Comparison of ENCODE assay signal across 9 cellular contexts in genomic region chr20:31669876-31670275, GRCh38. TPM values are rescaled to one million over a fixed set of nuclear protein-coding genes. Genes with fewer than 3 reads are reported as not detected.
DNase-seq lines count a peak whose midpoint lies in the region; ATAC-seq and TF ChIP-seq lines count a peak whose summit lies in the region.
"Had no signal": no experiment of that assay in that cellular context is flagged by ENCODE, and none has a peak within 500 bp of the region (broad histone marks: within the 10 kb centered on the region; RNA-seq: fewer than 3 reads in every experiment).

No MANE protein-coding gene starts in this region.

- H3K27me3 Mint-ChIP-seq in activated T-cell treated with anti-CD3 and anti-CD28 coated beads, Interleukin-2, amount 50 U/mL, for 24 hours, result no peaks in the 10 kb centered on the region

- in situ Hi-C loops in transverse colon (cut with MboI; ENCODE audit: low pct_ligation_motif_present in 1 of 4, low pct_unique_long_range_greater_than_20kb in 1 of 4, low sequenced_read_pairs in 3 of 4), result no loop called here

- 49 to 58% methylated on average over 3 of the region's 3 CpGs for WGBS in transverse colon (ENCODE audit: low coverage in 1 of 2), 2 donors

- TF ChIP-seq POLR2A in transverse colon (IDR thresholded peaks at IDR 0.05), result no peak

- no peaks in the 10 kb centered on the region for H3K36me3 ChIP-seq in colonic mucosa
- peaks cover 6 to 12% of the 10 kb centered on the region in 2 donors for H3K36me3 ChIP-seq in muscle layer of duodenum (ENCODE audit: control insufficient read depth in 1 of 2, insufficient read depth in 2 of 2, low read length in 2 of 2)
- H3K36me3 ChIP-seq in transverse colon, result peaks cover 0 to 7% (median 0%) of the 10 kb centered on the region in 4 donors

- H3K4me1 ChIP-seq in colonic mucosa (peaks cover 32% of the 10 kb centered on the region), muscle layer of duodenum (ENCODE audit: control insufficient read depth in 1 of 2, insufficient read depth in 2 of 2, low read length in 2 of 2) (peaks cover 18 to 55% of the 10 kb centered on the region in 2 donors), transverse colon (peaks cover 46 to 91% (median 51%) of the 10 kb centered on the region in 4 donors)

- intact Hi-C loops in colonic mucosa (cut with DNase I), result no loop called here
- intact Hi-C loops in transverse colon (cut with DNase I; ENCODE audit: low total_unique reads), result no loop called here

- no peak overlapping the region for H3K4me3 Mint-ChIP-seq in activated T-cell treated with anti-CD3 and anti-CD28 coated beads, Interleukin-2, amount 50 U/mL, for 24 hours

- H3K9ac ChIP-seq in colonic mucosa (ENCODE audit: low read depth in 2 of 2, low read length in 2 of 2), result peak overlapping the region in 1 of 2 donors; percentile 64

- H3K4me3 ChIP-seq in colonic mucosa (no peak overlapping the region), muscle layer of duodenum (ENCODE audit: low read depth in 1 of 2, low read length in 2 of 2) (no peak overlapping the region), transverse colon (no peak overlapping the region)

- ATAC-seq in GM21423 (IDR thresholded peaks at IDR 0.05; ENCODE audit: unreplicated experiment) (no peak), GM21367 (IDR thresholded peaks at IDR 0.05; ENCODE audit: unreplicated experiment) (no peak)

- H3K27ac Mint-ChIP-seq in activated T-cell treated with anti-CD3 and anti-CD28 coated beads, Interleukin-2, amount 50 U/mL, for 24 hours, result peak overlapping the region; percentile 88

- H3K27ac ChIP-seq in colonic mucosa, result peak overlapping the region; percentile 76
- H3K27ac ChIP-seq in muscle layer of duodenum (ENCODE audit: low read length), result peak overlapping the region; percentile 12
- peak overlapping the region; percentile 84 to 87 (median 86) for H3K27ac ChIP-seq in transverse colon

- no peak for DNase-seq in activated T-cell treated with anti-CD3 and anti-CD28 coated beads, Interleukin-2, amount 50 U/mL, for 24 hours
- DNase-seq in activated T-cell treated with anti-CD3 and anti-CD28 coated beads for 4 hours, result no peak
- no peak for DNase-seq in colonic mucosa
- no peak for DNase-seq in transverse colon
- no peak for DNase-seq in stimulated activated CD8-positive, alpha-beta memory T cell treated with anti-CD3 and anti-CD28 coated beads, Interleukin-4, amount 100 ng/mL, for 48 hours

- peaks cover 79% of the 10 kb centered on the region for H3K4me1 Mint-ChIP-seq in activated T-cell treated with anti-CD3 and anti-CD28 coated beads, Interleukin-2, amount 50 U/mL, for 24 hours (ENCODE audit: low read depth)

- H3K27me3 ChIP-seq in colonic mucosa (no peaks in the 10 kb centered on the region), muscle layer of duodenum (ENCODE audit: low read depth, low read length) (no peaks in the 10 kb centered on the region), transverse colon (no peaks in the 10 kb centered on the region)

- H3K36me3 Mint-ChIP-seq in activated T-cell treated with anti-CD3 and anti-CD28 coated beads, Interleukin-2, amount 50 U/mL, for 24 hours (ENCODE audit: low read depth), result peaks cover 95% of the 10 kb centered on the region

- TF ChIP-seq EP300 in transverse colon (IDR thresholded peaks at IDR 0.05; ENCODE audit: low read depth), result no peak

- H3K9me3 Mint-ChIP-seq in activated T-cell treated with anti-CD3 and anti-CD28 coated beads, Interleukin-2, amount 50 U/mL, for 24 hours, result no peaks in the 10 kb centered on the region

- H3K9me3 ChIP-seq in colonic mucosa (no peaks in the 10 kb centered on the region), muscle layer of duodenum (ENCODE audit: control insufficient read depth in 1 of 2, low read length in 2 of 2) (no peaks in the 10 kb centered on the region), transverse colon (no peaks in the 10 kb centered on the region)

- TF ChIP-seq CTCF in colonic mucosa (IDR thresholded peaks at IDR 0.05) (no peak), transverse colon (IDR thresholded peaks at IDR 0.05) (no peak)

RNA-seq across cellular contexts. Expression of gene COX4I2, which starts 32.2 kb away (rescaled TPM):
- under 1 TPM in 1 of 2 donors, not detected in 1; 0.52 TPM for total RNA-seq in colonic mucosa
- total RNA-seq in transverse colon, result not detected
- total RNA-seq: mononuclear cell had no signal

RNA-seq across cellular contexts. Expression of gene BCL2L1, which starts 52.8 kb away (rescaled TPM):
- 10 to 100 TPM; 55.9 to 59.4 TPM for total RNA-seq in colonic mucosa
- total RNA-seq in transverse colon, result 100 to 1,000 TPM in 3 of 4 donors, 10 to 100 TPM in 1; 98.6 to 151 (median 107) TPM

Comparison
In these comparisons a context has a peak if more than half of its experiments do, and no peak if none do; other contexts are left out.
1. H3K27ac ChIP-seq: peak in every context shown above with its lines; median percentile 86 in transverse colon; 76 in colonic mucosa; 12 in muscle layer of duodenum.